ENCODE assay signal across 22 cellular contexts in the genomic region with DNA sequence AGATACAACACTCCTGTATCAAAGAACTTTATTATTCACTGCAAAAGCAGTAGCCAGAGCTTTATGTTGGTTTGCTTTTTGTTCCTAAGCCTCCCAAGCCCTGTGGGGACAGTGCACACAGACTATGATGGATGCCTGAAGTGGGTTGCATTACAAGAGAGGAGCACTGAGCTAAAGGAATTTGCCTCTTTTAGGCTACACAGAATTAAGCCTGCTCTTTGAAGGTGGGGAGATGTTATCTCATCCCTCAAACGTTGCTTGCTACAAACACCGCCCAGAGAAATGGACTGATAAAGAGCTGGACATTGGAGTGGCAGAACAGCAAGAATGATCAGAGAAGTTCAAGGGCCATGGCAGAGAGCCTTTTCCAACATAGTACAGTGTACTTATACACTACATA. TPM values are rescaled to one million over a fixed set of nuclear protein-coding genes. Genes with fewer than 3 reads are reported as not detected.
DNase-seq lines count a peak whose midpoint lies in the region; TF ChIP-seq lines count a peak whose summit lies in the region.
"Had no signal": no experiment of that assay in that cellular context is flagged by ENCODE, and none has a peak within 500 bp of the region (broad histone marks: within the 10 kb centered on the region; RNA-seq: fewer than 3 reads in every experiment).

No MANE protein-coding gene starts in this region.

- H3K27me3 Mint-ChIP-seq in endothelial cell (ENCODE audit: unreplicated experiment): peaks cover 8% of the 10 kb centered on the region
- H3K27me3 Mint-ChIP-seq: IgD-negative memory B cell had no signal

- TF ChIP-seq CTCF in cardiac muscle cell (IDR thresholded peaks at IDR 0.05; ENCODE audit: low read depth, low read length) (no peak), right atrium auricular region (IDR thresholded peaks at IDR 0.05) (no peak), esophagus squamous epithelium (IDR thresholded peaks at IDR 0.05) (no peak), parathyroid adenoma (IDR thresholded peaks at IDR 0.05) (no peak), endothelial cell (IDR thresholded peaks at IDR 0.05; ENCODE audit: unreplicated experiment) (no peak)

- H2AFZ ChIP-seq in parathyroid adenoma: no peak overlapping the region

- no peaks in the 10 kb centered on the region for H3K9me3 Mint-ChIP-seq in endothelial cell (ENCODE audit: unreplicated experiment)
- H3K9me3 Mint-ChIP-seq: CD14-positive monocyte, IgD-negative memory B cell had no signal

- no peak overlapping the region for H3K9ac ChIP-seq in parathyroid adenoma

- intact Hi-C loops in esophagus squamous epithelium (cut with DNase I): no loop called here

- H3K4me1 Mint-ChIP-seq in endothelial cell (ENCODE audit: unreplicated experiment): peaks cover 10% of the 10 kb centered on the region

- TF ChIP-seq POLR2A in esophagus squamous epithelium (IDR thresholded peaks at IDR 0.05): no peak

- H3K4me3 ChIP-seq in cardiac muscle cell (no peak overlapping the region), right atrium auricular region (no peak overlapping the region), esophagus squamous epithelium (no peak overlapping the region), parathyroid adenoma (ENCODE audit: low read depth, low read length) (no peak overlapping the region)
- H3K4me3 ChIP-seq: Peyer's patch had no signal

- H3K36me3 ChIP-seq in cardiac muscle cell (no peaks in the 10 kb centered on the region), right atrium auricular region (no peaks in the 10 kb centered on the region), esophagus squamous epithelium (no peaks in the 10 kb centered on the region), parathyroid adenoma (ENCODE audit: control insufficient read depth, insufficient read depth, low read length) (no peaks in the 10 kb centered on the region)
- H3K36me3 ChIP-seq: Peyer's patch had no signal

- 50% methylated on average over 2 of the region's 2 CpGs for WGBS in esophagus squamous epithelium, 2 donors

- H3K9me3 ChIP-seq in cardiac muscle cell (ENCODE audit: low read depth): no peaks in the 10 kb centered on the region
- H3K9me3 ChIP-seq in right atrium auricular region: no peaks in the 10 kb centered on the region
- H3K9me3 ChIP-seq in esophagus squamous epithelium: no peaks in the 10 kb centered on the region
- H3K9me3 ChIP-seq in parathyroid adenoma (ENCODE audit: control insufficient read depth, low read length): no peaks in the 10 kb centered on the region
- H3K9me3 ChIP-seq: Peyer's patch had no signal

- peak in 1 of 2 donors; percentile 38 for DNase-seq in cardiac muscle cell (ENCODE audit: low read depth in 1 of 2, low spot score in 1 of 2)
- DNase-seq in right atrium auricular region (ENCODE audit: low spot score): no peak
- DNase-seq in esophagus squamous epithelium (lab: John Stamatoyannopoulos, UW): no peak
- no peak for DNase-seq in kidney tubule cell (ENCODE audit: low spot score)
- DNase-seq in endothelial cell (ENCODE audit: low spot score): no peak
- no peak for DNase-seq in glomerular visceral epithelial cell (ENCODE audit: extremely low spot score)
- no peak for DNase-seq in NCI-H748 (lab: John Stamatoyannopoulos, UW; ENCODE audit: unreplicated experiment)
- DNase-seq: 8988T; DMS153; GF-D8; H7; Kasumi-1; NCI-H1092 treated with DMSO at 0.1 percent for 48 hours; NCI-H2081; NCI-H748 treated with DMSO at 0.1 percent for 48 hours; NK-92 treated with Interleukin-12 subunit alpha and Interleukin-12 subunit beta, amount 100 ng/mL, for 24 hours; Peyer's patch had no signal

- H3K27ac Mint-ChIP-seq in endothelial cell (ENCODE audit: unreplicated experiment): no peak overlapping the region

- peak overlapping the region; percentile 58 for H3K27ac ChIP-seq in cardiac muscle cell
- H3K27ac ChIP-seq in right atrium auricular region: no peak overlapping the region
- peak overlapping the region in 3 of 4 donors; percentile 51 to 99 (median 95) for H3K27ac ChIP-seq in esophagus squamous epithelium
- peak overlapping the region; percentile 44 for H3K27ac ChIP-seq in parathyroid adenoma
- H3K27ac ChIP-seq: HL-60, Peyer's patch had no signal

- H3K27me3 ChIP-seq in cardiac muscle cell: no peaks in the 10 kb centered on the region
- H3K27me3 ChIP-seq in right atrium auricular region: no peaks in the 10 kb centered on the region
- H3K27me3 ChIP-seq in esophagus squamous epithelium: no peaks in the 10 kb centered on the region
- no peaks in the 10 kb centered on the region for H3K27me3 ChIP-seq in parathyroid adenoma (ENCODE audit: control insufficient read depth, insufficient read depth, low read length)
- H3K27me3 ChIP-seq: Peyer's patch had no signal

- H3K4me2 ChIP-seq in parathyroid adenoma (ENCODE audit: low read length): no peak overlapping the region

- H3K36me3 Mint-ChIP-seq in endothelial cell (ENCODE audit: low read depth, unreplicated experiment): no peaks in the 10 kb centered on the region
- H3K36me3 Mint-ChIP-seq: CD14-positive monocyte, IgD-negative memory B cell had no signal

- H3K79me2 ChIP-seq in parathyroid adenoma: no peaks in the 10 kb centered on the region

- no peak overlapping the region for H3K4me3 Mint-ChIP-seq in endothelial cell (ENCODE audit: unreplicated experiment)
- H3K4me3 Mint-ChIP-seq: CD14-positive monocyte had no signal

- H3K4me1 ChIP-seq in cardiac muscle cell (ENCODE audit: low read depth) (peaks cover 21% of the 10 kb centered on the region), right atrium auricular region (peaks cover 0 to 10% of the 10 kb centered on the region in 2 donors), esophagus squamous epithelium (peaks cover 30 to 61% (median 32%) of the 10 kb centered on the region in 3 donors), parathyroid adenoma (peaks cover 12% of the 10 kb centered on the region)

RNA-seq across cellular contexts. Expression of gene POGLUT3, which starts 2.5 kb away (rescaled TPM):
- 8.5 and 12.0 TPM in 2 replicates for total RNA-seq in cardiac muscle cell
- polyA plus RNA-seq in cardiac muscle cell: 14.5 and 18.8 TPM in 2 replicates
- total RNA-seq in right atrium auricular region: 10 to 100 TPM; 10.2 to 13.2 TPM
- total RNA-seq in esophagus squamous epithelium: 10 to 100 TPM in 2 of 4 donors, 1 to 10 TPM in 2; 6.0 to 18.3 (median 13.2) TPM
- total RNA-seq in endothelial cell (ENCODE audit: unreplicated experiment): 12.2 TPM

RNA-seq across cellular contexts. Expression of gene C11orf65, which starts 33.4 kb away (rescaled TPM):
- 1.6 TPM in 1 of 2 replicates, not detected in the other for total RNA-seq in cardiac muscle cell
- polyA plus RNA-seq in cardiac muscle cell: 1.4 and 3.7 TPM in 2 replicates
- total RNA-seq in right atrium auricular region: 1 to 10 TPM in 1 of 2 donors, under 1 TPM in 1; 0.28 to 2.7 TPM
- 1 to 10 TPM in 1 of 4 donors, under 1 TPM in 2, not detected in 1; 0.09 to 2.7 (median 0.95) TPM for total RNA-seq in esophagus squamous epithelium
- total RNA-seq in endothelial cell (ENCODE audit: unreplicated experiment): 0.69 TPM
- total RNA-seq: HT1080, Peyer's patch had no signal
- polyA plus RNA-seq: CD14-positive monocyte had no signal

Comparison
In these comparisons a context has a peak if more than half of its experiments do, and no peak if none do; other contexts are left out.
1. H3K27ac ChIP-seq: peak in cardiac muscle cell (single experiment), esophagus squamous epithelium (3 of 4) and parathyroid adenoma (single experiment); none in right atrium auricular region (0 of 2).